12 cellular contexts compared by ENCODE assay signal in the genomic region with DNA sequence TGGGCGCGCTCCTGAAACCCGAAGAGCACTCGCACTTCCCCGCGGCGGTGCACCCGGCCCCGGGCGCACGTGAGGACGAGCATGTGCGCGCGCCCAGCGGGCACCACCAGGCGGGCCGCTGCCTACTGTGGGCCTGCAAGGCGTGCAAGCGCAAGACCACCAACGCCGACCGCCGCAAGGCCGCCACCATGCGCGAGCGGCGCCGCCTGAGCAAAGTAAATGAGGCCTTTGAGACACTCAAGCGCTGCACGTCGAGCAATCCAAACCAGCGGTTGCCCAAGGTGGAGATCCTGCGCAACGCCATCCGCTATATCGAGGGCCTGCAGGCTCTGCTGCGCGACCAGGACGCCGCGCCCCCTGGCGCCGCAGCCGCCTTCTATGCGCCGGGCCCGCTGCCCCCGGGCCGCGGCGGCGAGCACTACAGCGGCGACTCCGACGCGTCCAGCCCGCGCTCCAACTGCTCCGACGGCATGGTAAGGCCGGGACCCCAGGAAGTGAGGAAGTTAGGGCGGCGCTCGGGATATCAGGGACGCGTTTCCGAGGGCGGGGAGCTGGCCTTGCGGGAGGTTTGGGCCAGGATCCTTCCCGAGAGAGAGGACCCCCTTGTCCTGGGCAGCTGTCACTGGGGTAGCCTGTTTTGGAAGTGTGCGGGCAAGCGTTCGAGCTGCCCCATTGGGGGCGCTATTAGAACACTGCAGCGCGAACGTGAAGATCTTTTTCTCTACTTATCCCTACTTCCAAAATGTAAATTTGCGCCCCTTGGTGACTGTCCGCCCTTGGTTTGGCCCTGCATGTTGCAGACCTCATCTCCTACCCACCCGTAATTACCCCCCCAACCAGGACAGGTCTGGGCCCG. TPM values are rescaled to one million over a fixed set of nuclear protein-coding genes. Genes with fewer than 3 reads are reported as not detected.
DNase-seq lines count a peak whose midpoint lies in the region; ATAC-seq and TF ChIP-seq lines count a peak whose summit lies in the region.
"Had no signal": no experiment of that assay in that cellular context is flagged by ENCODE, and none has a peak within 500 bp of the region (broad histone marks: within the 10 kb centered on the region; RNA-seq: fewer than 3 reads in every experiment).

No MANE protein-coding gene starts in this region.

- no peak overlapping the region for H2BK15ac ChIP-seq in neuronal stem cell (ENCODE audit: low read length)

- TF ChIP-seq CTCF in GM13977 (IDR thresholded peaks at IDR 0.05; ENCODE audit: extremely low read depth, insufficient read depth, missing control alignments) (peak; percentile 7), fibroblast of mammary gland (conservative IDR thresholded peaks at IDR 0.05; ENCODE audit: control insufficient read depth, insufficient read depth, low read depth, low read length) (no peak)

- H2BK12ac ChIP-seq in neuronal stem cell (ENCODE audit: low read length): no peak overlapping the region

- peaks cover 0 to 1% of the 10 kb centered on the region in 2 donors for H3K9me3 ChIP-seq in neuronal stem cell (replicated peaks in 1 of 2; ENCODE audit: control insufficient read depth in 2 of 2, insufficient read depth in 1 of 2, low read depth in 1 of 2, low read length in 2 of 2)

- no peaks in the 10 kb centered on the region for H3K36me3 ChIP-seq in neuronal stem cell (replicated peaks in 1 of 2; ENCODE audit: control insufficient read depth in 2 of 2, insufficient read depth in 2 of 2, low read length in 2 of 2)

- no peak overlapping the region for H4K8ac ChIP-seq in neuronal stem cell (ENCODE audit: low read depth, low read length)

- H3K14ac ChIP-seq in neuronal stem cell (ENCODE audit: low read length): peak overlapping the region; percentile 65

- in situ Hi-C loops in GM13977 (cut with MboI; ENCODE audit: low pct_unique_long_range_greater_than_20kb, low sequenced_read_pairs, unreplicated experiment): loop anchor here (10.0 kb wide), 1 partner anchor 255 kb away; no protein-coding TSS in a partner anchor

- DNase-seq in GM13977 (ENCODE audit: low spot score) (peak; percentile 52), NCI-H2227 (lab: John Stamatoyannopoulos, UW; ENCODE audit: unreplicated experiment) (peak; percentile 71), fibroblast of mammary gland (ENCODE audit: low read depth) (peak; percentile 31), neuronal stem cell (ENCODE audit: low spot score) (no peak), SW480 (ENCODE audit: low spot score) (no peak)
- DNase-seq: activated T-cell treated with anti-CD3 and anti-CD28 coated beads, Interleukin-2, amount 50 U/mL, for 4 hours; effector memory CD4-positive, alpha-beta T cell; T-cell had no signal

- ATAC-seq in HG03095 (IDR thresholded peaks at IDR 0.05; ENCODE audit: unreplicated experiment) (no peak), GM21423 (IDR thresholded peaks at IDR 0.05; ENCODE audit: unreplicated experiment) (no peak), GM21381 (IDR thresholded peaks at IDR 0.05; ENCODE audit: unreplicated experiment) (no peak)
- ATAC-seq: T-cell had no signal

- no peak overlapping the region for H3K27ac ChIP-seq in neuronal stem cell (replicated peaks; ENCODE audit: low read length)

- H2AFZ ChIP-seq in neuronal stem cell (ENCODE audit: low read length): peak overlapping the region; percentile 83

- peak overlapping the region; percentile 44 for H3K18ac ChIP-seq in neuronal stem cell (ENCODE audit: low read length)

- H2BK5ac ChIP-seq in neuronal stem cell (ENCODE audit: low read length): no peak overlapping the region

- H3K4me3 ChIP-seq in fibroblast of mammary gland (ENCODE audit: control insufficient read depth, low read depth, low read length): no peak overlapping the region
- H3K4me3 ChIP-seq in neuronal stem cell (ENCODE audit: low read length in 2 of 2): peak overlapping the region in 1 of 2 donors; percentile 68

- peaks cover 28 to 95% (median 66%) of the 10 kb centered on the region in 3 experiments for H3K27me3 ChIP-seq in neuronal stem cell (ENCODE audit: control insufficient read depth in 3 of 3, insufficient read depth in 3 of 3, low read depth in 1 of 3, low read length in 3 of 3)

- no peaks in the 10 kb centered on the region for H3K79me1 ChIP-seq in neuronal stem cell (ENCODE audit: low read depth, low read length)

- peak overlapping the region; percentile 26 for H3K9ac ChIP-seq in neuronal stem cell (ENCODE audit: low read depth, low read length, poor library complexity)

- no CpG with 5 or more reads among the region's 84 CpGs for WGBS in neuronal stem cell (ENCODE audit: extremely low coverage in 2 of 2, insufficient read length in 2 of 2, insufficient replicate concordance in 1 of 2), 2 donors

- peak overlapping the region; percentile 29 for H3K23ac ChIP-seq in neuronal stem cell (ENCODE audit: low read depth, low read length, poor library complexity)

- no peak overlapping the region for H4K91ac ChIP-seq in neuronal stem cell (ENCODE audit: low read depth, low read length, poor library complexity)

- H2BK120ac ChIP-seq in neuronal stem cell (ENCODE audit: low read depth, low read length): peak overlapping the region; percentile 19

- H3K4me1 ChIP-seq in neuronal stem cell (ENCODE audit: control insufficient read depth in 2 of 2, insufficient read depth in 1 of 2, low read depth in 1 of 2, low read length in 2 of 2): peaks cover 0 to 9% of the 10 kb centered on the region in 2 donors

- H3K4me2 ChIP-seq in neuronal stem cell (ENCODE audit: insufficient read depth, low read length, poor library complexity, severe bottlenecking): peak overlapping the region; percentile 46

- H3K4ac ChIP-seq in neuronal stem cell (ENCODE audit: low read length): no peak overlapping the region

- no peak overlapping the region for H2AK5ac ChIP-seq in neuronal stem cell (ENCODE audit: low read depth, low read length)

RNA-seq across cellular contexts. Expression of a gene that starts 0.8 kb away (rescaled TPM):
- polyA plus RNA-seq in neuronal stem cell (2013, experiment 1 of 2): not detected
- polyA plus RNA-seq in neuronal stem cell (2013, experiment 2 of 2): not detected
- polyA plus RNA-seq: liver had no signal

RNA-seq across cellular contexts. Expression of a gene that starts 14.4 kb away (rescaled TPM):
- 2.0 TPM for polyA plus RNA-seq in neuronal stem cell (2013, experiment 1 of 2)
- 1.9 TPM for polyA plus RNA-seq in neuronal stem cell (2013, experiment 2 of 2)

Comparison
In these comparisons a context has a peak if more than half of its experiments do, and no peak if none do; other contexts are left out.
1. DNase-seq: peak in GM13977 (single experiment), NCI-H2227 (single experiment) and fibroblast of mammary gland (single experiment); none in neuronal stem cell (single experiment) and SW480 (single experiment).